ENCODE assay signal across 8 cellular contexts in genomic region chr6:112043032-112044007, GRCh38. TPM values are rescaled to one million over a fixed set of nuclear protein-coding genes. Genes with fewer than 3 reads are reported as not detected.
DNase-seq lines count a peak whose midpoint lies in the region; ATAC-seq and TF ChIP-seq lines count a peak whose summit lies in the region.

No MANE protein-coding gene starts in this region.

- H3K4me3 ChIP-seq in duodenal mucosa (ENCODE audit: low read depth in 1 of 2, low read length in 2 of 2) (peak overlapping the region; percentile 80 to 97), lower leg skin (ENCODE audit: low read depth, poor library complexity, severe bottlenecking) (peak overlapping the region; percentile 25)

- H3K9ac ChIP-seq in duodenal mucosa (ENCODE audit: low read depth in 1 of 2, low read length in 2 of 2) = peak overlapping the region; percentile 45 to 89

- ATAC-seq in GM19452 (IDR thresholded peaks at IDR 0.05; ENCODE audit: unreplicated experiment) = peak; percentile 90
- peak; percentile 82 for ATAC-seq in HG03575 (IDR thresholded peaks at IDR 0.05; ENCODE audit: extremely low read depth, insufficient number of reproducible peaks, low FRiP score, unreplicated experiment)

- peak in 1 of 3 donors; percentile 93 for TF ChIP-seq CTCF in lower leg skin (IDR thresholded peaks at IDR 0.05)

- 0 to 1% methylated on average over 36 of the region's 36 CpGs for WGBS in lower leg skin, 2 donors

- peaks cover 0 to 3% of the 10 kb centered on the region in 2 donors for H3K4me1 ChIP-seq in duodenal mucosa (ENCODE audit: control insufficient read depth in 1 of 2, insufficient read depth in 2 of 2, low read length in 2 of 2)

- no peaks in the 10 kb centered on the region for H3K36me3 ChIP-seq in duodenal mucosa (ENCODE audit: control insufficient read depth in 1 of 2, insufficient read depth in 2 of 2, low read length in 2 of 2)

- H3K9me3 ChIP-seq in duodenal mucosa (ENCODE audit: control insufficient read depth in 1 of 2, low read length in 2 of 2) = no peaks in the 10 kb centered on the region

- H3K27ac ChIP-seq in duodenal mucosa (ENCODE audit: low read depth, low read length) = peak overlapping the region; percentile 79

- no peaks in the 10 kb centered on the region for H3K27me3 ChIP-seq in duodenal mucosa (ENCODE audit: control insufficient read depth in 1 of 2, insufficient read depth in 2 of 2, low read length in 2 of 2)

- no peak for TF ChIP-seq POLR2A in lower leg skin (IDR thresholded peaks at IDR 0.05)

- intact Hi-C loops in lower leg skin (cut with DNase I; ENCODE audit: low total_unique reads) = no loop called here

- DNase-seq in CD1c-positive myeloid dendritic cell (ENCODE audit: extremely low spot score) (peak; percentile 93), NCI-H774 (lab: John Stamatoyannopoulos, UW) (peak; percentile 97), lower leg skin (ENCODE audit: low spot score in 2 of 2) (peak; percentile 86 to 98)
- DNase-seq in activated CD4-positive, alpha-beta T cell treated with anti-CD3 and anti-CD28 coated beads, Interleukin-2, amount 50 U/mL, for 48 hours = peak; percentile 93 to 94
- DNase-seq in stimulated activated CD4-positive, alpha-beta T cell treated with anti-CD3 and anti-CD28 coated beads, Interleukin-4, amount 100 ng/mL, for 4 hours = peak; percentile 87

RNA-seq across cellular contexts. Expression of gene CCN6, which starts 10.6 kb away (rescaled TPM):
- total RNA-seq in lower leg skin = 1 to 10 TPM; 1.1 to 2.9 (median 1.6) TPM

RNA-seq across cellular contexts. Expression of gene TUBE1, which starts 44.0 kb away (rescaled TPM):
- 10 to 100 TPM; 21.1 to 35.0 (median 25.5) TPM for total RNA-seq in lower leg skin

RNA-seq across cellular contexts. Expression of gene FAM229B, which starts 44.1 kb away (rescaled TPM):
- 1 to 10 TPM; 1.7 to 9.3 (median 7.4) TPM for total RNA-seq in lower leg skin

Comparison
In these comparisons a context has a peak if more than half of its experiments do, and no peak if none do; other contexts are left out.
1. Peak in every context shown above with its lines: DNase-seq, ATAC-seq, H3K4me3 ChIP-seq and H3K27ac ChIP-seq.